8 cellular contexts compared by ENCODE assay signal in the genomic region with DNA sequence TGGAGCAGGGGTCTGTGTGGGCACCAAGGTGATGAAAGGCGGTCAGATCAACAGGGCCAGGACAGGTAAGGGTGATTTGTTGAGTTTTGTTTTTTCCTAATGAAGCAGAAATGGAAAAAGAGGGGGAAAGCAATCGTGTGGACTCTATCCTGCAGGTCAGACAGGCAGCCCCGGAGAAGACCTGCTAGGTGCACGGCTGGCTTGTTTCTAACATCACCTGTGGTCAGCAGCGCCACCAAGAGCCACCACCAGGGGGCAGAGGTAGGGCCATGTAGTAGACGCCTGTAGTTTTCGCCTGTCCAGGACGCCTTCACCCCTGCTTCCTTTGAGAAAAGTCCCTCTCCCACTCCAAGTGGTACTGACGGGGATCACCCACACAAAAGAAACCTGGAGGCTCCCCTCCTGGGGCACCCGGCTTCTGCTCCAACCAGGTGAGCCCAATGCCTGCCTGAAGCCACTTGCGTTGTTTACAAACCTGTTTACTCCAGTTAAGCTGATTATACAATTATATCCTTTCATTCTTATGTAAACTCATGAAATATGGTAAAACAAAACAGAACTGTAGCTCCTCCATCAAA. TPM values are rescaled to one million over a fixed set of nuclear protein-coding genes. Genes with fewer than 3 reads are reported as not detected.
DNase-seq lines count a peak whose midpoint lies in the region; ATAC-seq and TF ChIP-seq lines count a peak whose summit lies in the region.

No MANE protein-coding gene starts in this region.

- H3K27ac ChIP-seq in Karpas-422 (ENCODE audit: low read length): no peak overlapping the region
- H3K27ac ChIP-seq in suprapubic skin: no peak overlapping the region

- 17% methylated on average over 11 of the region's 11 CpGs for WGBS in suprapubic skin

- H3K4me1 ChIP-seq in Karpas-422 (ENCODE audit: low read length): peaks cover 20% of the 10 kb centered on the region
- H3K4me1 ChIP-seq in suprapubic skin: peaks cover 40% of the 10 kb centered on the region

- no peak overlapping the region for H3K9ac ChIP-seq in Karpas-422 (ENCODE audit: low read length)

- TF ChIP-seq CTCF in fibroblast of villous mesenchyme (IDR thresholded peaks at IDR 0.05; ENCODE audit: insufficient read depth, low read depth, low read length) (peak; percentile 89), suprapubic skin (IDR thresholded peaks at IDR 0.05) (peak; percentile 88 to 89)

- peak overlapping the region; percentile 28 for H3K4me2 ChIP-seq in Karpas-422 (ENCODE audit: low read depth, low read length, poor library complexity, severe bottlenecking)

- no peak for ATAC-seq in HG03175 (IDR thresholded peaks at IDR 0.05; ENCODE audit: unreplicated experiment)

- peak overlapping the region; percentile 84; the same call in 1 of the 2 replicates for H2AFZ ChIP-seq in Karpas-422 (ENCODE audit: low read length)

- no peak for TF ChIP-seq EP300 in suprapubic skin (IDR thresholded peaks at IDR 0.05)

- H3K79me2 ChIP-seq in Karpas-422 (ENCODE audit: low read length): peaks cover 26% of the 10 kb centered on the region

- no peaks in the 10 kb centered on the region for H3K9me2 ChIP-seq in Karpas-422 (replicated peaks; ENCODE audit: insufficient read depth, low read length)

- no peak overlapping the region for H3K4me3 ChIP-seq in Karpas-422 (ENCODE audit: low read length)
- no peak overlapping the region for H3K4me3 ChIP-seq in fibroblast of villous mesenchyme (ENCODE audit: low read depth, low read length)
- H3K4me3 ChIP-seq in suprapubic skin: no peak overlapping the region

- H3K27me3 ChIP-seq in Karpas-422 (ENCODE audit: low read length) (no peaks in the 10 kb centered on the region), suprapubic skin (peaks cover 3% of the 10 kb centered on the region)

- no peaks in the 10 kb centered on the region for H4K20me1 ChIP-seq in Karpas-422 (ENCODE audit: insufficient read depth, low read depth, low read length)

- H3K9me3 ChIP-seq in Karpas-422 (ENCODE audit: low read length): no peaks in the 10 kb centered on the region
- H3K9me3 ChIP-seq in suprapubic skin: no peaks in the 10 kb centered on the region

- TF ChIP-seq POLR2A in suprapubic skin (IDR thresholded peaks at IDR 0.05): no peak

- DNase-seq in GM03348 (ENCODE audit: low spot score): peak; percentile 86
- DNase-seq in Karpas-422: peak; percentile 90
- peak; percentile 88 for DNase-seq in RPMI8226
- peak; percentile 62 for DNase-seq in activated effector memory CD4-positive, alpha-beta T cell treated with Interleukin-2 at 50 U/mL for 16 hours
- DNase-seq in fibroblast of villous mesenchyme (ENCODE audit: low read depth): peak; percentile 78
- peak in 46 of 56 donors; percentile 1 to 84 (median 44) for DNase-seq in nucleus accumbens (lab: John Stamatoyannopoulos, UW)
- peak; percentile 92 to 94 for DNase-seq in suprapubic skin (ENCODE audit: low spot score in 2 of 2)

- H3K36me3 ChIP-seq in Karpas-422 (ENCODE audit: insufficient read depth, low read length) (peaks cover 7% of the 10 kb centered on the region), suprapubic skin (peaks cover 6% of the 10 kb centered on the region)

RNA-seq across cellular contexts. Expression of gene SEC14L1, which starts 54.2 kb away (rescaled TPM):
- total RNA-seq in Karpas-422 (2014; rRNA removed; shearing (Covaris generic); ENCODE audit: low replicate concordance): 22.6 and 32.0 TPM in 2 replicates
- 51.2 and 101 TPM in 2 replicates for total RNA-seq in fibroblast of villous mesenchyme
- 10 to 100 TPM; 35.5 to 87.3 (median 51.6) TPM for total RNA-seq in suprapubic skin
